In the genomic region with DNA sequence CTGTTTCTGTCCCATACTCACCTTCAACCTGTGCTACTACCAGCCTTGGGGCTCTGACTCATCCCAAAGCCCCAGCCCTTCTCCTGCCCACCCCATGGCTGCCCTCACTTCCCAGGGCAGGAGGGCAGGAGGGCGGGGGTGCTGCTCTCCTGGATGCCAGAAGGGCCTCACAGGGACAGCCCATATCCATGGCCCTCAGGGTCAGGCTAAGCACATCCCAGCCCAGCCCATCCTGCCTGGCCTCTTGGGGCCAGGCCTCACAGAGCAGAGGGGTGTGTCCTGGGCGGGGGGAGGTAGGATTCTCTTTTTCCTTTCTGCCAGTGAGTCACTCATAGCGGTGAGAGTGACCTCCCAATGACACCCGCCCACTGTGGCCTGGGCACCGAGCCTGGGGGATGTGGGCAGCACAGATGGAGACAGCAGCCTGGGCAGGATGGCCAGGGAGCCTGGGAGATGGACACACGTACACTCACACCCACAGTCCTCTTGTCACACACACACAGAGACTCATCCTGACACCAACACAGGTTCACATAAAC, we compare ENCODE assay signal across 8 cellular contexts. TPM values are rescaled to one million over a fixed set of nuclear protein-coding genes. Genes with fewer than 3 reads are reported as not detected.
DNase-seq lines count a peak whose midpoint lies in the region; ATAC-seq and TF ChIP-seq lines count a peak whose summit lies in the region.

No MANE protein-coding gene starts in this region.

- ATAC-seq in IMR-90 (ENCODE audit: low read depth): peak; percentile 45
- peak; percentile 12 for ATAC-seq in lung (ENCODE audit: insufficient read depth, low FRiP score)
- no peak for ATAC-seq in GM19328 (IDR thresholded peaks at IDR 0.05; ENCODE audit: unreplicated experiment)
- no peak for ATAC-seq in HG03432 (IDR thresholded peaks at IDR 0.05; ENCODE audit: unreplicated experiment)

- H3K36me3 ChIP-seq in IMR-90 (ENCODE audit: control insufficient read depth, insufficient read depth, low read length) (peaks cover 19% of the 10 kb centered on the region; the same call in 1 of the 2 replicates), lung (ENCODE audit: control insufficient read depth in 2 of 2, insufficient read depth in 2 of 2, low read length in 2 of 2) (peaks cover 0 to 13% of the 10 kb centered on the region in 2 donors)

- no peaks in the 10 kb centered on the region for H3K27me3 ChIP-seq in IMR-90 (ENCODE audit: control insufficient read depth, insufficient read depth, low read length)
- no peaks in the 10 kb centered on the region for H3K27me3 ChIP-seq in lung (ENCODE audit: control insufficient read depth, insufficient read depth)

- TF ChIP-seq POLR2A in IMR-90 (IDR thresholded peaks at IDR 0.05; ENCODE audit: low read depth, low read length): no peak

- peak overlapping the region; percentile 64 for H2AFZ ChIP-seq in IMR-90 (replicated peaks; ENCODE audit: low read length, poor library complexity)

- H4K5ac ChIP-seq in IMR-90 (ENCODE audit: low read depth, low read length): no peak overlapping the region

- no TSS peak for BruUV-seq in IMR-90 (replicated peaks; lab: Mats Ljungman, UMichigan)

- H3K4me3 ChIP-seq in IMR-90 (ENCODE audit: insufficient read depth, low read depth, low read length) (no peak overlapping the region), lung (no peak overlapping the region)

- no peak overlapping the region for H3K9ac ChIP-seq in IMR-90 (ENCODE audit: low read depth, low read length)

- peak overlapping the region; percentile 61 for H3K4ac ChIP-seq in IMR-90 (ENCODE audit: low read depth, low read length)

- H3K27ac ChIP-seq in IMR-90 (ENCODE audit: insufficient read depth, low read length): peak overlapping the region; percentile 9; the same call in 1 of the 2 replicates
- H3K27ac ChIP-seq in lung (ENCODE audit: low read depth in 1 of 2, low read length in 1 of 2): peak overlapping the region in 1 of 2 donors; percentile 37

- H4K91ac ChIP-seq in IMR-90 (ENCODE audit: insufficient read depth, low read depth, low read length): peak overlapping the region; percentile 34; the same call in 1 of the 2 replicates

- no peak overlapping the region for H2BK20ac ChIP-seq in IMR-90 (ENCODE audit: low read depth, low read length)

- DNase-seq in AG08395 (ENCODE audit: low spot score) (peak; percentile 94), IMR-90 (peak; percentile 88), astrocyte of the hippocampus (ENCODE audit: low read depth, low spot score) (peak; percentile 94), lung (ENCODE audit: low spot score) (no peak), NCI-H128 (lab: John Stamatoyannopoulos, UW; ENCODE audit: unreplicated experiment) (no peak), GM20000 (ENCODE audit: low spot score) (no peak)

- H3K18ac ChIP-seq in IMR-90 (ENCODE audit: low read depth, low read length): no peak overlapping the region

- in situ Hi-C loops in IMR-90 (cut with MboI; ENCODE audit: low sequenced_read_pairs): no loop called here

- H4K8ac ChIP-seq in IMR-90 (ENCODE audit: low read depth in 2 of 2, low read length in 2 of 2): peak overlapping the region in 1 of 2 experiments; percentile 9; a peak in 2 of 4 replicates

- peak overlapping the region; percentile 4; the same call in 1 of the 2 replicates for H3K14ac ChIP-seq in IMR-90 (replicated peaks; ENCODE audit: low read depth, low read length)

- WGBS in IMR-90 (ENCODE audit: extremely low coverage in 2 of 2, insufficient read length in 1 of 2), 2 experiments: no CpG with 5 or more reads among the region's 6 CpGs
- 35 to 68% methylated on average over 6 of the region's 6 CpGs for WGBS in lung, 2 donors

- peak overlapping the region; percentile 31 for H2AK9ac ChIP-seq in IMR-90 (replicated peaks; ENCODE audit: low read depth, low read length, poor library complexity)

- peaks cover 38% of the 10 kb centered on the region for H3K4me1 ChIP-seq in IMR-90 (ENCODE audit: control insufficient read depth, insufficient read depth, low read length)
- peaks cover 0 to 21% of the 10 kb centered on the region in 2 donors for H3K4me1 ChIP-seq in lung (ENCODE audit: control insufficient read depth in 2 of 2, insufficient read depth in 2 of 2, low read length in 2 of 2)

- peaks cover 15% of the 10 kb centered on the region for H4K20me1 ChIP-seq in IMR-90 (ENCODE audit: insufficient read depth, low read length)

- H3K9me1 ChIP-seq in IMR-90 (ENCODE audit: insufficient read depth, low read length): peaks cover 19% of the 10 kb centered on the region

- no peak overlapping the region for H2BK15ac ChIP-seq in IMR-90 (ENCODE audit: low read depth, low read length)

- peak overlapping the region; percentile 25; the same call in 1 of the 2 replicates for H3K23ac ChIP-seq in IMR-90 (ENCODE audit: low read depth, low read length)

- dilution Hi-C loops in IMR-90 (cut with HindIII; ENCODE audit: low sequenced_read_pairs, unreplicated experiment): no loop called here

- TF ChIP-seq RAD21 in IMR-90 (IDR thresholded peaks at IDR 0.05; ENCODE audit: low read length): no peak

- H2BK120ac ChIP-seq in IMR-90 (ENCODE audit: low read depth, low read length): no peak overlapping the region

- H3K56ac ChIP-seq in IMR-90 (ENCODE audit: extremely low read depth, insufficient read depth, low read length): no peak overlapping the region

- peak overlapping the region; percentile 83 for H2AK5ac ChIP-seq in IMR-90 (ENCODE audit: low read depth, low read length)

- H3K79me1 ChIP-seq in IMR-90 (ENCODE audit: low read depth in 1 of 2, low read length in 2 of 2): peaks cover 16 to 42% of the 10 kb centered on the region in 2 experiments

- no peaks in the 10 kb centered on the region for H3K9me3 ChIP-seq in IMR-90 (ENCODE audit: control insufficient read depth, insufficient read depth, low read length)
- no peaks in the 10 kb centered on the region for H3K9me3 ChIP-seq in lung (ENCODE audit: control insufficient read depth in 2 of 2, insufficient read depth in 1 of 2, low read length in 1 of 2)

- intact Hi-C loops in IMR-90 (cut with micrococcal nuclease): loop anchor here (2.0 kb wide), 1 partner anchor 15 kb away; the partner anchor contains the start of gene ZNRD2

- CTCF ChIA-PET in IMR-90 (lab: Yijun Ruan, JAX): interaction anchor here (0.6 kb wide), 1 partner anchor 15 kb away, joined by 3 read pairs; no protein-coding TSS in a partner anchor

- no peak for TF ChIP-seq CTCF in IMR-90 (conservative IDR thresholded peaks at IDR 0.05; ENCODE audit: low read depth, low read length)
- no peak for TF ChIP-seq CTCF in lung (IDR thresholded peaks at IDR 0.05; ENCODE audit: control extremely low read depth, extremely low read depth)
- TF ChIP-seq CTCF in GM20000 (IDR thresholded peaks at IDR 0.05; ENCODE audit: extremely low read depth, missing control alignments): no peak

- POLR2A ChIA-PET in IMR-90 (lab: Charles Lee; ENCODE audit: unreplicated experiment): no interaction called here

- peak overlapping the region; percentile 18; the same call in 1 of the 2 replicates for H3K4me2 ChIP-seq in IMR-90 (ENCODE audit: low read depth, low read length)

- peak overlapping the region; percentile 25 for H2BK5ac ChIP-seq in IMR-90 (ENCODE audit: low read depth, low read length, poor library complexity, severe bottlenecking)

TF ChIP-seq in IMR-90, 13 proteins besides CTCF, POLR2A, EP300 and RAD21 (continues in another document):
- TF ChIP-seq FOS (IDR thresholded peaks at IDR 0.05; ENCODE audit: low read depth, low read length) (peak; percentile 87), RFX5 (IDR thresholded peaks at IDR 0.05; ENCODE audit: low read depth, low read length) (no peak), CEBPB (IDR thresholded peaks at IDR 0.05; ENCODE audit: low read depth, low read length) (no peak), ELK1 (IDR thresholded peaks at IDR 0.05; ENCODE audit: borderline replicate concordance, low read depth, low read length) (no peak), RCOR1 (IDR thresholded peaks at IDR 0.05; ENCODE audit: insufficient replicate concordance, low read length) (peak; percentile 66)

RNA-seq across cellular contexts. Expression of gene LTBP3, which starts 2.4 kb away (rescaled TPM):
- total RNA-seq in IMR-90 (2012; rRNA removed) (6.6 and 8.3 TPM in 2 replicates), lung (100 to 1,000 TPM; 100 to 111 TPM)
- polyA plus RNA-seq in IMR-90 (2012; rRNA removed) (145 and 216 TPM in 2 replicates), lung (10 to 100 TPM; 39.1 to 46.6 TPM)
- 229 and 255 TPM in 2 replicates for polyA plus RNA-seq in IMR-90 (2012; cell fraction: cytosol; rRNA removed)
- polyA plus RNA-seq in IMR-90 (2012; cell fraction: nucleus; rRNA removed; ENCODE audit: low replicate concordance): 685 and 1,572 TPM in 2 replicates

RNA-seq across cellular contexts. Expression of gene ZNRD2, which starts 14.5 kb away (rescaled TPM):
- total RNA-seq in IMR-90 (2012; rRNA removed) (69.7 and 75.6 TPM in 2 replicates), lung (10 to 100 TPM; 22.0 to 35.9 TPM)
- polyA plus RNA-seq in IMR-90 (2012; rRNA removed) (90.3 and 113 TPM in 2 replicates), lung (10 to 100 TPM; 65.6 to 81.5 TPM)
- 68.6 and 112 TPM in 2 replicates for polyA plus RNA-seq in IMR-90 (2012; cell fraction: cytosol; rRNA removed)
- polyA plus RNA-seq in IMR-90 (2012; cell fraction: nucleus; rRNA removed; ENCODE audit: low replicate concordance): 56.1 and 132 TPM in 2 replicates

RNA-seq across cellular contexts. Expression of gene FAM89B, which starts 16.6 kb away (rescaled TPM):
- 12.0 and 14.2 TPM in 2 replicates for total RNA-seq in IMR-90 (2012; rRNA removed)
- 65.5 and 86.6 TPM in 2 replicates for polyA plus RNA-seq in IMR-90 (2012; rRNA removed)
- polyA plus RNA-seq in IMR-90 (2012; cell fraction: cytosol; rRNA removed): 20.7 and 84.1 TPM in 2 replicates
- polyA plus RNA-seq in IMR-90 (2012; cell fraction: nucleus; rRNA removed; ENCODE audit: low replicate concordance): 26.4 and 80.1 TPM in 2 replicates
- 10 to 100 TPM; 20.6 to 53.5 TPM for total RNA-seq in lung
- polyA plus RNA-seq in lung: 10 to 100 TPM; 44.4 TPM

RNA-seq across cellular contexts. Expression of gene EHBP1L1, which starts 20.1 kb away (rescaled TPM):
- total RNA-seq in IMR-90 (2012; rRNA removed) (10.0 and 13.3 TPM in 2 replicates), lung (100 to 1,000 TPM in 1 of 2 donors, 10 to 100 TPM in 1; 58.3 to 154 TPM)
- polyA plus RNA-seq in IMR-90 (2012; rRNA removed) (27.4 and 29.0 TPM in 2 replicates), lung (100 to 1,000 TPM in 1 of 2 donors, 10 to 100 TPM in 1; 49.8 to 125 TPM)
- polyA plus RNA-seq in IMR-90 (2012; cell fraction: cytosol; rRNA removed): 13.2 and 27.4 TPM in 2 replicates
- 82.3 and 155 TPM in 2 replicates for polyA plus RNA-seq in IMR-90 (2012; cell fraction: nucleus; rRNA removed; ENCODE audit: low replicate concordance)

RNA-seq across cellular contexts. Expression of gene SCYL1, which starts 30.9 kb away (rescaled TPM):
- total RNA-seq in IMR-90 (2012; rRNA removed) (95.8 and 96.4 TPM in 2 replicates), lung (10 to 100 TPM; 54.3 to 93.8 TPM)
- polyA plus RNA-seq in IMR-90 (2012; rRNA removed) (150 and 172 TPM in 2 replicates), lung (100 to 1,000 TPM in 1 of 2 donors, 10 to 100 TPM in 1; 79.1 to 107 TPM)
- polyA plus RNA-seq in IMR-90 (2012; cell fraction: cytosol; rRNA removed): 166 and 172 TPM in 2 replicates
- 173 and 359 TPM in 2 replicates for polyA plus RNA-seq in IMR-90 (2012; cell fraction: nucleus; rRNA removed; ENCODE audit: low replicate concordance)

Comparison
In these comparisons a context has a peak if more than half of its experiments do, and no peak if none do; other contexts are left out.
1. DNase-seq: peak in AG08395 (single experiment), IMR-90 (single experiment) and astrocyte of the hippocampus (single experiment); none in lung (single experiment), NCI-H128 (single experiment) and GM20000 (single experiment).
2. ATAC-seq: peak in IMR-90 (single experiment) and lung (single experiment); none in GM19328 (single experiment) and HG03432 (single experiment).
3. RNA of gene LTBP3, which starts 2.4 kb away (total RNA-seq): 100 to 111 TPM in lung; 6.6 to 8.3 TPM in IMR-90; every median in the first group is over 10 times any median in the second.